ENCODE assay signal across 8 cellular contexts in the genomic region with DNA sequence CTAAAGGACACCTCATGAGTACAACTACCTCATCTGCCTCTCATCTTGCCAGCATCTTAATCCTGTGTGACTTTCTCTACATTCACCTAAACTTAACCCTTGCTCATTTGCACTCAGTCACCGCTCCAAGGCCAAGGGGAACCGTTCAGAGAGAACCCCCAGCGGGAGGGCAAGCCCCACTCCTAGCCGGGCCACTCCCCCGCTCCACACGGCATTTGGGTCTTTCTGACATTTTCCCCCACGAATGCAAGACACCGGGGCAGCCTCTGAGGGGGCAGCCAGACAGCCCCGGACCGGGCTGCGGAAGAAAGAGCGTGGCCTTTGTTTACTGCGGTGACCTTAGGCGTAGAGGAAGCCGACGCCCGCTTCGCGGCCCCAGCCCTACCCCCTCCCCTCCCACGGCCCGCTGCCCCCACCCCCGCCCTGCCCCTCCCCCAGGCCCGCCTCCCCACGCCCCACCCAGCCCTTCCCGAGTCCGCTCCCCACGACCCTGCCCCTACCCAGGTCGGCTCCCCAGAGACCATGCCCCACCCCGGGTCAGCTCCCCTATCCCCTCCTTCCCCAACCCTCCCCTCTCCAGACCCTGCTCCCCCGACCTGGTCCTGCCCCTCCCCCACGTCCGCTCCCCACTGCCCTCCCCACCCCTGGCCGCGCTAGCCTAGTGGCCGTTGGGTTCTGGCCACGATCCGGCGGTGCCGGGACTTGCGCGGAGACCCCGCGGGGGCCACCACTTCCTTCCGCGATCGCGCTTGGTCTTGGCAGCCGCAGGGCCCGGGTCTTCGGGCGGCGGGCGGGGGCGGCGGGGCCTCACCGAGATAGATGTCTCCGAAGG. TPM values are rescaled to one million over a fixed set of nuclear protein-coding genes. Genes with fewer than 3 reads are reported as not detected.
DNase-seq lines count a peak whose midpoint lies in the region; FAIRE-seq and TF ChIP-seq lines count a peak whose summit lies in the region.

No MANE protein-coding gene starts in this region.

- no peak for TF ChIP-seq CTCF in OCI-LY7 (conservative IDR thresholded peaks at IDR 0.05; ENCODE audit: low read length)

- peaks cover 17% of the 10 kb centered on the region for H3K4me1 ChIP-seq in OCI-LY7 (ENCODE audit: insufficient read depth, low read length, poor library complexity, severe bottlenecking)

- no TSS peak for BruUV-seq in OCI-LY7 (replicated peaks; lab: Mats Ljungman, UMichigan)

- peaks cover 24% of the 10 kb centered on the region for H4K20me1 ChIP-seq in OCI-LY7 (ENCODE audit: insufficient read depth, low read length)

- peak overlapping the region; percentile 90 for H3K4me3 ChIP-seq in OCI-LY7 (ENCODE audit: low read depth, low read length, poor library complexity, severe bottlenecking)

- H3K4me1 Mint-ChIP-seq in activated naive CD4-positive, alpha-beta T cell treated with anti-CD3 and anti-CD28 coated beads, Interleukin-2, amount 10 ng/mL, durations not matched to agents 7 days and 5 days = peaks cover 48% of the 10 kb centered on the region

- CTCF ChIA-PET in OCI-LY7 (lab: Charles Lee; ENCODE audit: unreplicated experiment) = interaction anchor here (0.6 kb wide), 1 partner anchor 141 kb away, joined by 4 read pairs; no protein-coding TSS in a partner anchor
- CTCF ChIA-PET in activated naive CD4-positive, alpha-beta T cell treated with anti-CD3 and anti-CD28 coated beads, Interleukin-2, amount 10 ng/mL, durations not matched to agents 7 days and 5 days (lab: Charles Lee) = interaction anchor here (1.5 kb wide), 1 partner anchor 29 kb away, joined by 3 read pairs; no protein-coding TSS in a partner anchor

- intact Hi-C loops in OCI-LY7 (cut with micrococcal nuclease; ENCODE audit: unreplicated experiment) (loop anchor here (1.0 kb wide), 1 partner anchor 20 kb away; no protein-coding TSS in a partner anchor), cardiac septum (cut with DNase I) (loop anchor here (5.0 kb wide), 1 partner anchor 35 kb away; no protein-coding TSS in a partner anchor)

- H3K27ac Mint-ChIP-seq in activated naive CD4-positive, alpha-beta T cell treated with anti-CD3 and anti-CD28 coated beads, Interleukin-2, amount 10 ng/mL, durations not matched to agents 7 days and 5 days = peak overlapping the region; percentile 98

- peak overlapping the region; percentile 60 for H3K27ac ChIP-seq in OCI-LY7 (ENCODE audit: low read depth, low read length, poor library complexity, severe bottlenecking)

- H3K9me2 ChIP-seq in OCI-LY7 (ENCODE audit: insufficient read depth, low read length) = no peaks in the 10 kb centered on the region

- H3K79me2 ChIP-seq in OCI-LY7 (ENCODE audit: insufficient read depth, low read depth, low read length) = peaks cover 53% of the 10 kb centered on the region

- H3K9me3 Mint-ChIP-seq in activated naive CD4-positive, alpha-beta T cell treated with anti-CD3 and anti-CD28 coated beads, Interleukin-2, amount 10 ng/mL, durations not matched to agents 7 days and 5 days = no peaks in the 10 kb centered on the region

- H3K36me3 Mint-ChIP-seq in activated naive CD4-positive, alpha-beta T cell treated with anti-CD3 and anti-CD28 coated beads, Interleukin-2, amount 10 ng/mL, durations not matched to agents 7 days and 5 days = peaks cover 31% of the 10 kb centered on the region

- H2AFZ ChIP-seq in OCI-LY7 (ENCODE audit: low read length) = peak overlapping the region; percentile 55; the same call in 1 of the 2 replicates

- H3K4me3 Mint-ChIP-seq in activated naive CD4-positive, alpha-beta T cell treated with anti-CD3 and anti-CD28 coated beads, Interleukin-2, amount 10 ng/mL, durations not matched to agents 7 days and 5 days = peak overlapping the region; percentile 91

- no peak for FAIRE-seq in HTR-8/SVneo (lab: Jason Lieb, UNC)

- peaks cover 31% of the 10 kb centered on the region for H3K27me3 Mint-ChIP-seq in activated naive CD4-positive, alpha-beta T cell treated with anti-CD3 and anti-CD28 coated beads, Interleukin-2, amount 10 ng/mL, durations not matched to agents 7 days and 5 days

- POLR2A ChIA-PET in OCI-LY7 (lab: Charles Lee) = interaction anchor here (1.3 kb wide), 1 partner anchor 26 kb away, joined by 3 read pairs; no protein-coding TSS in a partner anchor

- no peaks in the 10 kb centered on the region for H3K9me3 ChIP-seq in OCI-LY7 (ENCODE audit: low read length)

- peak; percentile 11 for DNase-seq in SKM-1 treated with dmso at 0.1 percent for 144 hours (lab: John Stamatoyannopoulos, UW; ENCODE audit: unreplicated experiment)
- no peak for DNase-seq in SKM-1 (lab: John Stamatoyannopoulos, UW; ENCODE audit: unreplicated experiment)
- peak; percentile 57 for DNase-seq in OCI-LY7 (ENCODE audit: low spot score)
- DNase-seq in activated naive CD4-positive, alpha-beta T cell treated with anti-CD3 and anti-CD28 coated beads, Interleukin-2, amount 10 ng/mL, durations not matched to agents 7 days and 5 days = peak; percentile 68
- peak; percentile 89 for DNase-seq in cardiac septum (ENCODE audit: low spot score)
- DNase-seq in retina = peak; percentile 42
- DNase-seq in HTR-8/SVneo (ENCODE audit: insufficient read length, low spot score) = no peak
- no peak for DNase-seq in HT-29 (ENCODE audit: low spot score)

- H3K36me3 ChIP-seq in OCI-LY7 (ENCODE audit: insufficient read depth, low read length) = peaks cover 44% of the 10 kb centered on the region

- H3K4me2 ChIP-seq in OCI-LY7 (ENCODE audit: low read length) = peak overlapping the region; percentile 81

RNA-seq across cellular contexts. Expression of a gene that starts 0.8 kb away (rescaled TPM):
- total RNA-seq in OCI-LY7 (2014; rRNA removed; shearing (Covaris generic)) = 39.7 and 53.0 TPM in 2 replicates
- total RNA-seq in OCI-LY7 (2022) (170 and 181 TPM in 2 replicates), cardiac septum (80.9 TPM)
- 47.8 and 60.4 TPM in 2 replicates for total RNA-seq in HT-29 (2014; rRNA removed; shearing (Covaris generic))

RNA-seq across cellular contexts. Expression of a gene that starts 43.9 kb away (rescaled TPM):
- total RNA-seq in OCI-LY7 (2014; rRNA removed; shearing (Covaris generic)) = 10.1 and 21.6 TPM in 2 replicates
- total RNA-seq in OCI-LY7 (2022) (28.3 and 55.0 TPM in 2 replicates), cardiac septum (20.7 TPM)
- 132 and 156 TPM in 2 replicates for total RNA-seq in HT-29 (2014; rRNA removed; shearing (Covaris generic))

RNA-seq across cellular contexts. Expression of a gene that starts 44.7 kb away (rescaled TPM):
- not detected in 2 replicates for total RNA-seq in OCI-LY7 (2014; rRNA removed; shearing (Covaris generic))
- not detected in 2 replicates for total RNA-seq in OCI-LY7 (2022)
- total RNA-seq in cardiac septum = 0.62 TPM
- not detected in 2 replicates for total RNA-seq in HT-29 (2014; rRNA removed; shearing (Covaris generic))

Comparison
In these comparisons a context has a peak if more than half of its experiments do, and no peak if none do; other contexts are left out.
1. DNase-seq: peak in SKM-1 treated with dmso at 0.1 percent for 144 hours (single experiment), OCI-LY7 (single experiment), activated naive CD4-positive, alpha-beta T cell treated with anti-CD3 and anti-CD28 coated beads, Interleukin-2, amount 10 ng/mL, durations not matched to agents 7 days and 5 days (single experiment), cardiac septum (single experiment) and retina (single experiment); none in SKM-1 (single experiment), HTR-8/SVneo (single experiment) and HT-29 (single experiment).